Comparison of ENCODE assay signal across 9 cellular contexts in genomic region chr4:74109116-74109791, GRCh38. TPM values are rescaled to one million over a fixed set of nuclear protein-coding genes. Genes with fewer than 3 reads are reported as not detected.
DNase-seq lines count a peak whose midpoint lies in the region; ATAC-seq, FAIRE-seq and TF ChIP-seq lines count a peak whose summit lies in the region.
"Had no signal": no experiment of that assay in that cellular context is flagged by ENCODE, and none has a peak within 500 bp of the region (broad histone marks: within the 10 kb centered on the region; RNA-seq: fewer than 3 reads in every experiment).

No MANE protein-coding gene starts in this region.

- intact Hi-C loops in K562 (cut with micrococcal nuclease), result no loop called here

- H4K20me1 ChIP-seq in K562 (replicated peaks; ENCODE audit: control insufficient read depth, insufficient read depth, low read length), result no peaks in the 10 kb centered on the region

- no peak overlapping the region for H3K4me3 ChIP-seq in K562

- H3K9ac ChIP-seq in K562 (ENCODE audit: insufficient read depth in 1 of 2, low read depth in 2 of 2, low read length in 2 of 2), result no peak overlapping the region

- FAIRE-seq in HTR-8/SVneo (lab: Jason Lieb, UNC) (peak; percentile 16), K562 (lab: Jason Lieb, UNC) (peak; percentile 67)

- H3K79me2 ChIP-seq in K562 (ENCODE audit: control insufficient read depth, insufficient read depth, low read length), result no peaks in the 10 kb centered on the region

- in situ Hi-C loops in K562 (cut with MboI), result no loop called here

- no peaks in the 10 kb centered on the region for H3K36me3 ChIP-seq in K562 (ENCODE audit: control insufficient read depth, insufficient read depth, low read length)

- POLR2A ChIA-PET in K562 (lab: Yijun Ruan, JAX), result interaction anchor here (1.4 to 1.8 kb wide), 2 partner anchors 10 to 11 kb away, joined by 3 to 4 read pairs; partner anchors contain the start of gene CXCL2

- BruUV-seq in K562 (replicated peaks; lab: Mats Ljungman, UMichigan), result no TSS peak

- no peak for TF ChIP-seq POLR2A in K562 (conservative IDR thresholded peaks at IDR 0.05)

- peak overlapping the region; percentile 51 for H2AFZ ChIP-seq in K562 (ENCODE audit: low read depth, low read length)

- H3K9me1 ChIP-seq in K562 (ENCODE audit: control insufficient read depth, insufficient read depth, low read length), result no peaks in the 10 kb centered on the region

- 0 out of 3 replicates have a peak overlapping the region, but pooled peaks have one; percentile 4 for H3K27ac ChIP-seq in K562 (ENCODE audit: extremely low read depth, low read depth, low read length)

- no peaks in the 10 kb centered on the region for H3K9me3 ChIP-seq in K562 (replicated peaks; ENCODE audit: control insufficient read depth, insufficient read depth, low read depth, low read length)

- no peak for TF ChIP-seq RAD21 in K562 (CRISPR knock-in tag; conservative IDR thresholded peaks at IDR 0.05 in 1 of 2, IDR thresholded peaks at IDR 0.05 in 1 of 2)

- H3K4me1 ChIP-seq in K562 (replicated peaks in 1 of 2; ENCODE audit: control insufficient read depth in 2 of 2, insufficient read depth in 2 of 2, low read length in 2 of 2), result peaks cover 0 to 11% of the 10 kb centered on the region in 2 experiments; a peak in 3 of 5 replicates

- WGBS in K562 (ENCODE audit: insufficient coverage, low coverage, missing lambda C conversion rate), result 23% methylated on average over 3 of the region's 3 CpGs

- TF ChIP-seq EP300 in K562 (IDR thresholded peaks at IDR 0.05; ENCODE audit: low read length), result peak; percentile 26; the same call in 1 of the 2 replicates

- TF ChIP-seq CTCF in K562 (IDR thresholded peaks at IDR 0.05 in 2 of 3, conservative IDR thresholded peaks at IDR 0.05 in 1 of 3; ENCODE audit: insufficient read depth in 2 of 3, low read depth in 1 of 3, low read length in 3 of 3), result no peak

- ATAC-seq in K562, result peak; percentile 86

- CTCF ChIA-PET in K562 (lab: Yijun Ruan, JAX; ENCODE audit: low intra/inter-chr PET ratio), result no interaction called here

- DNase-seq in HTR-8/SVneo (ENCODE audit: insufficient read length, low spot score) (peak; percentile 35), K562 (ENCODE audit: extremely low read depth in 1 of 4, low spot score in 3 of 4) (peak in 2 of 4 experiments; percentile 45 to 46), islet precursor cell (peak; percentile 91), superior temporal gyrus (ENCODE audit: extremely low spot score) (peak; percentile 46), NCI-H187 (lab: John Stamatoyannopoulos, UW) (no peak), COR-L47 (lab: John Stamatoyannopoulos, UW) (no peak), NCI-H1105 treated with DMSO at 0.1 percent for 48 hours (lab: John Stamatoyannopoulos, UW) (no peak)
- no peak for DNase-seq in activated effector memory CD4-positive, alpha-beta T cell treated with Interleukin-2 at 50 U/mL for 16 hours
- DNase-seq: natural killer cell had no signal

- no peak overlapping the region for H3K4me2 ChIP-seq in K562 (ENCODE audit: insufficient read depth, low read length)

- H3K27me3 ChIP-seq in K562 (ENCODE audit: control insufficient read depth in 2 of 2, insufficient read depth in 2 of 2, low read length in 2 of 2), result no peaks in the 10 kb centered on the region

TF ChIP-seq in K562, 482 proteins besides CTCF, POLR2A, EP300 and RAD21 (continues in another document):
- no peak for TF ChIP-seq CEBPZ (IDR thresholded peaks at IDR 0.05; ENCODE audit: borderline replicate concordance, low read depth, low read length)
- peak; percentile 67 for TF ChIP-seq ATF3 (IDR thresholded peaks at IDR 0.05)
- no peak for TF ChIP-seq ATF3 (CRISPR knock-in tag; conservative IDR thresholded peaks at IDR 0.05)
- TF ChIP-seq RBM15 (IDR thresholded peaks at IDR 0.05; ENCODE audit: insufficient read depth, low read length), result no peak

RNA-seq across cellular contexts. Expression of gene CXCL2, which starts 10.3 kb away (rescaled TPM):
- 18.7 and 19.8 TPM in 2 replicates for total RNA-seq in K562 (2011; cell fraction: chromatin; rRNA removed; ENCODE audit: low replicate concordance)
- total RNA-seq in K562 (2011; cell fraction: nucleolus; rRNA removed), result 17.1 and 21.3 TPM in 2 replicates
- 15.0 and 18.9 TPM in 2 replicates for total RNA-seq in K562 (2011; cell fraction: nucleoplasm; rRNA removed)
- total RNA-seq in K562 (2014; rRNA removed) (8.1 and 10.8 TPM in 2 replicates), K562 (2014; rRNA removed; fragmentation: Illumina TruSeq; extraction: Trizol) (4.8 and 5.6 TPM in 2 replicates), K562 (2015; rRNA removed; fragmentation: Illumina TruSeq; extraction: Trizol) (3.1 and 4.1 TPM in 2 replicates), K562 (2021) (8.5 and 12.5 TPM in 2 replicates)
- polyA plus RNA-seq in K562 (2011; rRNA removed) (1.2 and 3.5 TPM in 2 replicates), K562 (2014; fragmentation: Illumina TruSeq; extraction: Trizol) (3.5 and 4.7 TPM in 2 replicates), K562 (2014; fragmentation: Nextera tagmentation; extraction: Ambion mirVana) (1 to 10 TPM; 2.3 to 2.5 TPM), K562 (2014; rRNA removed) (9.4 and 10.9 TPM in 2 replicates)
- polyA plus RNA-seq in K562 (2011; cell fraction: cytosol; rRNA removed), result 1.0 and 2.1 TPM in 2 replicates
- 6.5 and 27.0 TPM in 2 replicates for polyA plus RNA-seq in K562 (2011; cell fraction: nucleus; rRNA removed)
- 6.9 and 14.0 TPM in 2 replicates for polyA plus RNA-seq in K562 (2012)
- polyA minus RNA-seq in K562 (2011; rRNA and poly(A)+ RNA removed), result 1.7 and 5.4 TPM in 2 replicates
- 5.2 and 5.6 TPM in 2 replicates for polyA minus RNA-seq in K562 (2011; cell fraction: cytosol; rRNA and poly(A)+ RNA removed)
- 8.7 and 20.3 TPM in 2 replicates for polyA minus RNA-seq in K562 (2011; cell fraction: nucleus; rRNA and poly(A)+ RNA removed)

RNA-seq across cellular contexts. Expression of gene MTHFD2L, which starts 48.7 kb away (rescaled TPM):
- 20.6 and 60.4 TPM in 2 replicates for total RNA-seq in K562 (2011; cell fraction: chromatin; rRNA removed; ENCODE audit: low replicate concordance)
- total RNA-seq in K562 (2011; cell fraction: nucleolus; rRNA removed), result 15.3 and 17.2 TPM in 2 replicates
- 39.8 and 80.6 TPM in 2 replicates for total RNA-seq in K562 (2011; cell fraction: nucleoplasm; rRNA removed)
- 26.7 and 38.1 TPM in 2 replicates for total RNA-seq in K562 (2014; rRNA removed)
- 32.5 and 35.7 TPM in 2 replicates for total RNA-seq in K562 (2014; rRNA removed; fragmentation: Illumina TruSeq; extraction: Trizol)
- total RNA-seq in K562 (2015; rRNA removed; fragmentation: Illumina TruSeq; extraction: Trizol), result 24.0 and 26.6 TPM in 2 replicates
- 24.6 and 27.7 TPM in 2 replicates for total RNA-seq in K562 (2021)
- 26.3 and 39.0 TPM in 2 replicates for polyA plus RNA-seq in K562 (2011; rRNA removed)
- 6.3 and 12.8 TPM in 2 replicates for polyA plus RNA-seq in K562 (2011; cell fraction: cytosol; rRNA removed)
- 24.4 and 28.3 TPM in 2 replicates for polyA plus RNA-seq in K562 (2011; cell fraction: nucleus; rRNA removed)
- 19.8 and 20.1 TPM in 2 replicates for polyA plus RNA-seq in K562 (2012)
- polyA plus RNA-seq in K562 (2014; fragmentation: Illumina TruSeq; extraction: Trizol), result 19.1 and 19.7 TPM in 2 replicates
- 10 to 100 TPM; 10.0 to 13.7 TPM for polyA plus RNA-seq in K562 (2014; fragmentation: Nextera tagmentation; extraction: Ambion mirVana)
- 26.0 and 29.8 TPM in 2 replicates for polyA plus RNA-seq in K562 (2014; rRNA removed)
- polyA minus RNA-seq in K562 (2011; rRNA and poly(A)+ RNA removed), result 26.0 and 28.5 TPM in 2 replicates
- 8.8 and 9.2 TPM in 2 replicates for polyA minus RNA-seq in K562 (2011; cell fraction: cytosol; rRNA and poly(A)+ RNA removed)
- polyA minus RNA-seq in K562 (2011; cell fraction: nucleus; rRNA and poly(A)+ RNA removed), result 47.9 and 57.3 TPM in 2 replicates

Comparison
In these comparisons a context has a peak if more than half of its experiments do, and no peak if none do; other contexts are left out.
1. DNase-seq: peak in HTR-8/SVneo (single experiment), islet precursor cell (single experiment) and superior temporal gyrus (single experiment); none in NCI-H187 (0 of 2), activated effector memory CD4-positive, alpha-beta T cell treated with Interleukin-2 at 50 U/mL for 16 hours (single experiment), COR-L47 (single experiment) and NCI-H1105 treated with DMSO at 0.1 percent for 48 hours (single experiment).